Comparison of ENCODE assay signal across 10 cellular contexts in the genomic region with DNA sequence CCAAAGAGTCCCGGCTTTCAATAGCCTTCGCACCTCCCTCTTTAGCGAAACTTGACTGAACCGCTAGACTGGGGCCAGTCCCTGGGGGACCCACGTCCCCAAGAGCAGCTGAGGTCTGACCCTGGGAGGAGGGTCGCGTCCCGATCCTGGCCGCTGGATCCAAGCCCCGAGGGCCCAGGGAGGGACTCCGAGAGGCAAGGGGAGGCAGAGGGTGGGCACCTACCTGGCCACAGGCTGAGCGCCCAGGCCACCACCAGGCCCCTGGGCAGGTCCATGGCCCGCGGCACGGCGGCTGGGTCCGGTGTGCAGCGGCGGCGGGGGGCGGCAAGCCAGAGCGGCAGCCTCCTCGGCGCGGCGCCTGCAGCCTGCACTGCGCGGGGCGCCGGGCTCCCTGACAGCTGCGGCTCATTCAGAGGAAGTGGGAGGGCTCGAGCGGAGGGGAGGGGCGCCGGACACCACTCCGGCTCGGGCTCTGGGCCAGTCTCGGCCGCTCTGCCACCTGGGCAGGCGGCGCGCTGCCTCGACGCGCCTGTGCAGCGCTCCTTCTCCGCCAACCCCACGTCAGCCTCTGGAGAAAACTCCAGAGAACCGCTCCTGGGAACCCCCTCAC. TPM values are rescaled to one million over a fixed set of nuclear protein-coding genes. Genes with fewer than 3 reads are reported as not detected.
DNase-seq lines count a peak whose midpoint lies in the region; ATAC-seq, FAIRE-seq and TF ChIP-seq lines count a peak whose summit lies in the region.
"Had no signal": no experiment of that assay in that cellular context is flagged by ENCODE, and none has a peak within 500 bp of the region (broad histone marks: within the 10 kb centered on the region; RNA-seq: fewer than 3 reads in every experiment).

A gene with protein sequence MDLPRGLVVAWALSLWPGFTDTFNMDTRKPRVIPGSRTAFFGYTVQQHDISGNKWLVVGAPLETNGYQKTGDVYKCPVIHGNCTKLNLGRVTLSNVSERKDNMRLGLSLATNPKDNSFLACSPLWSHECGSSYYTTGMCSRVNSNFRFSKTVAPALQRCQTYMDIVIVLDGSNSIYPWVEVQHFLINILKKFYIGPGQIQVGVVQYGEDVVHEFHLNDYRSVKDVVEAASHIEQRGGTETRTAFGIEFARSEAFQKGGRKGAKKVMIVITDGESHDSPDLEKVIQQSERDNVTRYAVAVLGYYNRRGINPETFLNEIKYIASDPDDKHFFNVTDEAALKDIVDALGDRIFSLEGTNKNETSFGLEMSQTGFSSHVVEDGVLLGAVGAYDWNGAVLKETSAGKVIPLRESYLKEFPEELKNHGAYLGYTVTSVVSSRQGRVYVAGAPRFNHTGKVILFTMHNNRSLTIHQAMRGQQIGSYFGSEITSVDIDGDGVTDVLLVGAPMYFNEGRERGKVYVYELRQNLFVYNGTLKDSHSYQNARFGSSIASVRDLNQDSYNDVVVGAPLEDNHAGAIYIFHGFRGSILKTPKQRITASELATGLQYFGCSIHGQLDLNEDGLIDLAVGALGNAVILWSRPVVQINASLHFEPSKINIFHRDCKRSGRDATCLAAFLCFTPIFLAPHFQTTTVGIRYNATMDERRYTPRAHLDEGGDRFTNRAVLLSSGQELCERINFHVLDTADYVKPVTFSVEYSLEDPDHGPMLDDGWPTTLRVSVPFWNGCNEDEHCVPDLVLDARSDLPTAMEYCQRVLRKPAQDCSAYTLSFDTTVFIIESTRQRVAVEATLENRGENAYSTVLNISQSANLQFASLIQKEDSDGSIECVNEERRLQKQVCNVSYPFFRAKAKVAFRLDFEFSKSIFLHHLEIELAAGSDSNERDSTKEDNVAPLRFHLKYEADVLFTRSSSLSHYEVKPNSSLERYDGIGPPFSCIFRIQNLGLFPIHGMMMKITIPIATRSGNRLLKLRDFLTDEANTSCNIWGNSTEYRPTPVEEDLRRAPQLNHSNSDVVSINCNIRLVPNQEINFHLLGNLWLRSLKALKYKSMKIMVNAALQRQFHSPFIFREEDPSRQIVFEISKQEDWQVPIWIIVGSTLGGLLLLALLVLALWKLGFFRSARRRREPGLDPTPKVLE (minus strand): TSS at position 372 of the 610 bp plus-strand sequence. CDS start 97 bp downstream, at position 275.

- H3K36me3 ChIP-seq in adrenal gland (replicated peaks in 1 of 2) = no peaks in the 10 kb centered on the region
- no peaks in the 10 kb centered on the region for H3K36me3 ChIP-seq in iPS DF 6.9 (ENCODE audit: control insufficient read depth, insufficient read depth, low read length)
- H3K36me3 ChIP-seq in skeletal muscle satellite cell (ENCODE audit: insufficient read depth, low read length) = no peaks in the 10 kb centered on the region

- peak within 1 kb of the TSS; percentile 88 for H3K4me2 ChIP-seq in skeletal muscle satellite cell (ENCODE audit: low read length)

- ATAC-seq in HG02610 (IDR thresholded peaks at IDR 0.05; ENCODE audit: unreplicated experiment) = no peak
- no peak for ATAC-seq in HG03135 (IDR thresholded peaks at IDR 0.05; ENCODE audit: unreplicated experiment)
- ATAC-seq: K562 had no signal

- TF ChIP-seq POLR2A in adrenal gland (IDR thresholded peaks at IDR 0.05) = peak in 1 of 2 donors; percentile 17

- peak; percentile 67 for DNase-seq in ELR (ENCODE audit: low read depth)
- DNase-seq in NAMALWA (ENCODE audit: low spot score) = peak; percentile 28
- peak; percentile 32 to 68 (median 52) for DNase-seq in adrenal gland
- DNase-seq in iPS DF 6.9 (ENCODE audit: low read depth, low spot score) = no peak
- no peak for DNase-seq in GM19239 (ENCODE audit: insufficient read length, low spot score)
- DNase-seq: natural killer cell had no signal

- H3K9me3 ChIP-seq in adrenal gland (replicated peaks in 1 of 3) (no peaks in the 10 kb centered on the region), iPS DF 6.9 (ENCODE audit: control insufficient read depth, insufficient read depth, low read length) (no peaks in the 10 kb centered on the region), skeletal muscle satellite cell (replicated peaks; ENCODE audit: low read length) (no peaks in the 10 kb centered on the region)

- H3K9ac ChIP-seq in skeletal muscle satellite cell (ENCODE audit: low read depth, low read length) = peak within 1 kb of the TSS; percentile 86

- H3K4me3 ChIP-seq in adrenal gland (peak within 1 kb of the TSS in 1 of 4 donors; percentile 68), iPS DF 6.9 (ENCODE audit: low read length) (peak within 1 kb of the TSS; percentile 34; the same call in 1 of the 2 replicates), skeletal muscle satellite cell (ENCODE audit: low read length) (peak within 1 kb of the TSS; percentile 83)
- H3K4me3 ChIP-seq: K562 had no signal

- 1 to 7% (median 1%) methylated on average over 5 to 49 of the region's 49 CpGs for WGBS in adrenal gland, 4 donors
- no CpG with 5 or more reads among the region's 49 CpGs for WGBS in iPS DF 6.9 (ENCODE audit: insufficient coverage, insufficient read length)

- H3K4me1 ChIP-seq in adrenal gland (replicated peaks in 1 of 2) (peaks cover 0 to 9% of the 10 kb centered on the region in 2 donors), iPS DF 6.9 (ENCODE audit: control insufficient read depth, insufficient read depth, low read length) (no peaks in the 10 kb centered on the region), skeletal muscle satellite cell (ENCODE audit: control insufficient read depth, insufficient read depth, low read length) (peaks cover 7% of the 10 kb centered on the region)

- intact Hi-C loops in adrenal gland (cut with DNase I) = no loop called here

- no peak for FAIRE-seq in GM19239 (lab: Jason Lieb, UNC)
- FAIRE-seq: K562 had no signal

- H3K27me3 ChIP-seq in adrenal gland = peaks cover 19% of the 10 kb centered on the region
- H3K27me3 ChIP-seq in iPS DF 6.9 (ENCODE audit: control insufficient read depth, insufficient read depth, low read length) = peaks cover 39% of the 10 kb centered on the region
- peaks cover 59% of the 10 kb centered on the region for H3K27me3 ChIP-seq in skeletal muscle satellite cell (ENCODE audit: control insufficient read depth, insufficient read depth, low read length)

- peak within 1 kb of the TSS in 2 of 5 donors; percentile 41 to 73 for H3K27ac ChIP-seq in adrenal gland
- no peak within 1 kb of the TSS for H3K27ac ChIP-seq in iPS DF 6.9 (ENCODE audit: low read length)

- no peak for TF ChIP-seq CTCF in adrenal gland (IDR thresholded peaks at IDR 0.05)

RNA-seq across cellular contexts. Expression of the gene that starts here (rescaled TPM):
- total RNA-seq in adrenal gland = 10 to 100 TPM in 4 of 8 donors, 1 to 10 TPM in 4; 4.4 to 52.5 (median 11.0) TPM
- polyA plus RNA-seq in adrenal gland = 1 to 10 TPM; 1.4 to 6.5 (median 3.8) TPM
- 0.51 and 4.2 TPM in 2 replicates for total RNA-seq in skeletal muscle satellite cell (2012; rRNA removed)
- total RNA-seq: K562, natural killer cell had no signal

Comparison
In these comparisons a context has a peak if more than half of its experiments do, and no peak if none do; other contexts are left out.
1. DNase-seq: peak in ELR (single experiment), NAMALWA (single experiment) and adrenal gland (7 of 7); none in iPS DF 6.9 (single experiment) and GM19239 (single experiment).